8 cellular contexts compared by ENCODE assay signal in genomic region chr1:84690397-84691138, GRCh38. TPM values are rescaled to one million over a fixed set of nuclear protein-coding genes. Genes with fewer than 3 reads are reported as not detected.
A peak's percentile ranks its signal among the peaks of the same experiment; 100 is the strongest.
DNase-seq lines count a peak whose midpoint lies in the region; ATAC-seq, FAIRE-seq and TF ChIP-seq lines count a peak whose summit lies in the region.

A gene with protein sequence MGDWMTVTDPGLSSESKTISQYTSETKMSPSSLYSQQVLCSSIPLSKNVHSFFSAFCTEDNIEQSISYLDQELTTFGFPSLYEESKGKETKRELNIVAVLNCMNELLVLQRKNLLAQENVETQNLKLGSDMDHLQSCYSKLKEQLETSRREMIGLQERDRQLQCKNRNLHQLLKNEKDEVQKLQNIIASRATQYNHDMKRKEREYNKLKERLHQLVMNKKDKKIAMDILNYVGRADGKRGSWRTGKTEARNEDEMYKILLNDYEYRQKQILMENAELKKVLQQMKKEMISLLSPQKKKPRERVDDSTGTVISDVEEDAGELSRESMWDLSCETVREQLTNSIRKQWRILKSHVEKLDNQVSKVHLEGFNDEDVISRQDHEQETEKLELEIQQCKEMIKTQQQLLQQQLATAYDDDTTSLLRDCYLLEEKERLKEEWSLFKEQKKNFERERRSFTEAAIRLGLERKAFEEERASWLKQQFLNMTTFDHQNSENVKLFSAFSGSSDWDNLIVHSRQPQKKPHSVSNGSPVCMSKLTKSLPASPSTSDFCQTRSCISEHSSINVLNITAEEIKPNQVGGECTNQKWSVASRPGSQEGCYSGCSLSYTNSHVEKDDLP (minus strand): TSS chr1:84690461. CDS start chr1:84671219, 19,242 bp downstream.

- peak within 1 kb of the TSS; percentile 93 for H3K9ac ChIP-seq in OCI-LY1 (ENCODE audit: low read length)
- H3K9ac ChIP-seq in endothelial cell of umbilical vein (replicated peaks; ENCODE audit: extremely low read depth, insufficient read depth, low read length): peak within 1 kb of the TSS; percentile 56

- CTCF ChIA-PET in endothelial cell of umbilical vein (lab: Charles Lee): interaction anchor here (0.5 to 1.8 kb wide), 4 partner anchors 8 to 724 kb away, joined by 3 to 13 read pairs (median 4); no protein-coding TSS in a partner anchor

- DNase-seq in D721Med (ENCODE audit: insufficient read length, low spot score): peak; percentile 69
- DNase-seq in HuH-7 (ENCODE audit: low spot score): peak; percentile 95
- DNase-seq in activated CD8-positive, alpha-beta memory T cell treated with anti-CD3 and anti-CD28 coated beads, Interleukin-2, amount 50 U/mL, for 48 hours: peak; percentile 100
- DNase-seq in endothelial cell of umbilical vein (ENCODE audit: low read depth, low spot score): peak; percentile 95
- DNase-seq in mesothelial cell of epicardium (ENCODE audit: low spot score in 2 of 2, unreplicated experiment in 2 of 2): peak; percentile 98 to 100
- DNase-seq in stimulated activated CD8-positive, alpha-beta memory T cell treated with anti-CD3 and anti-CD28 coated beads, Interleukin-15, amount 100 ng/mL, for 4 hours (ENCODE audit: low read depth in 2 of 2): peak; percentile 99

- no peaks in the 10 kb centered on the region for H3K27me3 Mint-ChIP-seq in mesothelial cell of epicardium (ENCODE audit: low read depth)

- H3K9me3 Mint-ChIP-seq in mesothelial cell of epicardium: peaks cover 9% of the 10 kb centered on the region

- TF ChIP-seq POLR2A in endothelial cell of umbilical vein (IDR thresholded peaks at IDR 0.05; ENCODE audit: low read depth, low read length): no peak

- intact Hi-C loops in endothelial cell of umbilical vein (cut with micrococcal nuclease): loop anchor here (1.0 to 2.0 kb wide), 2 partner anchors 69 to 390 kb away; partner anchors contain the start of gene SAMD13

- H3K9me2 ChIP-seq in OCI-LY1 (ENCODE audit: low read depth, low read length): no peaks in the 10 kb centered on the region

- H2AFZ ChIP-seq in OCI-LY1 (ENCODE audit: low read length): peak within 1 kb of the TSS; percentile 39; the same call in 1 of the 2 replicates
- H2AFZ ChIP-seq in endothelial cell of umbilical vein (ENCODE audit: low read depth, low read length): peak within 1 kb of the TSS; percentile 95

- no TSS peak for BruUV-seq in endothelial cell of umbilical vein (replicated peaks; lab: Mats Ljungman, UMichigan)

- no peaks in the 10 kb centered on the region for H3K9me1 ChIP-seq in endothelial cell of umbilical vein (replicated peaks; ENCODE audit: control insufficient read depth, extremely low read depth, insufficient read depth, low read length)

- peak within 1 kb of the TSS; percentile 75 for H3K4me3 ChIP-seq in OCI-LY1 (ENCODE audit: low read depth, low read length, poor library complexity, severe bottlenecking)
- H3K4me3 ChIP-seq in endothelial cell of umbilical vein (replicated peaks in 1 of 3; ENCODE audit: insufficient read depth in 1 of 3, low read depth in 1 of 3, low read length in 3 of 3): peak within 1 kb of the TSS; percentile 45 to 71 (median 49)

- peak within 1 kb of the TSS; percentile 88 for H3K4me2 ChIP-seq in OCI-LY1 (ENCODE audit: low read length)
- H3K4me2 ChIP-seq in endothelial cell of umbilical vein (ENCODE audit: insufficient read depth, low read length): peak within 1 kb of the TSS; percentile 84

- no peaks in the 10 kb centered on the region for H3K9me3 ChIP-seq in OCI-LY1 (ENCODE audit: low read length)
- no peaks in the 10 kb centered on the region for H3K9me3 ChIP-seq in endothelial cell of umbilical vein (replicated peaks; ENCODE audit: control insufficient read depth, insufficient read depth, low read length)

- peak within 1 kb of the TSS; percentile 89 for H3K27ac ChIP-seq in OCI-LY1 (ENCODE audit: low read depth, low read length, poor library complexity, severe bottlenecking)
- no peak within 1 kb of the TSS for H3K27ac ChIP-seq in endothelial cell of umbilical vein (ENCODE audit: insufficient read depth, low read depth, low read length)

- FAIRE-seq in D721Med (lab: Jason Lieb, UNC): no peak
- peak; percentile 78 for FAIRE-seq in endothelial cell of umbilical vein (lab: Jason Lieb, UNC)

- H3K27ac Mint-ChIP-seq in mesothelial cell of epicardium: peak within 1 kb of the TSS; percentile 92

- peaks cover 6% of the 10 kb centered on the region; the same call in 1 of the 2 replicates for H3F3A ChIP-seq in OCI-LY1 (ENCODE audit: insufficient read depth, low read length)

- H3K27me3 ChIP-seq in OCI-LY1 (ENCODE audit: insufficient read depth, low read length): no peaks in the 10 kb centered on the region
- no peaks in the 10 kb centered on the region for H3K27me3 ChIP-seq in endothelial cell of umbilical vein (ENCODE audit: control insufficient read depth in 2 of 2, insufficient read depth in 2 of 2, low read length in 2 of 2)

- H3K79me2 ChIP-seq in OCI-LY1 (ENCODE audit: insufficient read depth, low read length) (peaks cover 42% of the 10 kb centered on the region), endothelial cell of umbilical vein (ENCODE audit: control insufficient read depth, insufficient read depth, low read length) (no peaks in the 10 kb centered on the region)

- peaks cover under 1% of the 10 kb centered on the region; the same call in 1 of the 2 replicates for H3K36me3 ChIP-seq in OCI-LY1 (ENCODE audit: insufficient read depth, low read length)
- no peaks in the 10 kb centered on the region for H3K36me3 ChIP-seq in endothelial cell of umbilical vein (ENCODE audit: control insufficient read depth in 2 of 2, extremely low read depth in 1 of 2, insufficient read depth in 2 of 2, low read length in 2 of 2)

- H4K20me1 ChIP-seq in OCI-LY1 (ENCODE audit: insufficient read depth, low read length) (no peaks in the 10 kb centered on the region), endothelial cell of umbilical vein (replicated peaks; ENCODE audit: control insufficient read depth, extremely low read depth, insufficient read depth, low read length) (no peaks in the 10 kb centered on the region)

- peak within 1 kb of the TSS; percentile 87 for H3K4me3 Mint-ChIP-seq in mesothelial cell of epicardium

- peaks cover 67% of the 10 kb centered on the region for H3K4me1 ChIP-seq in OCI-LY1 (ENCODE audit: insufficient read depth, low read length, severe bottlenecking)
- peaks cover 9% of the 10 kb centered on the region for H3K4me1 ChIP-seq in endothelial cell of umbilical vein (ENCODE audit: control insufficient read depth, extremely low read depth, insufficient read depth, low read length)

- ATAC-seq in GM21526 (IDR thresholded peaks at IDR 0.05; ENCODE audit: low FRiP score, unreplicated experiment): peak; percentile 92

- H3K36me3 Mint-ChIP-seq in mesothelial cell of epicardium: no peaks in the 10 kb centered on the region

- POLR2A ChIA-PET in endothelial cell of umbilical vein (lab: Charles Lee): no interaction called here

- dilution Hi-C loops in endothelial cell of umbilical vein (cut with MboI; ENCODE audit: extremely low pct_ligation_motif_present, low sequenced_read_pairs): no loop called here

- TF ChIP-seq CTCF in D721Med (IDR thresholded peaks at IDR 0.05; ENCODE audit: insufficient read depth, missing control alignments) (no peak), OCI-LY1 (IDR thresholded peaks at IDR 0.05; ENCODE audit: low read length) (no peak), endothelial cell of umbilical vein (IDR thresholded peaks at IDR 0.05; ENCODE audit: extremely low read depth in 1 of 2, insufficient read depth in 1 of 2, low read depth in 1 of 2, low read length in 2 of 2) (no peak), mesothelial cell of epicardium (IDR thresholded peaks at IDR 0.05; ENCODE audit: unreplicated experiment) (no peak)

- H3K4me1 Mint-ChIP-seq in mesothelial cell of epicardium: peaks cover 44% of the 10 kb centered on the region

TF ChIP-seq in endothelial cell of umbilical vein, 7 proteins besides CTCF, POLR2A, EP300 and RAD21:
- TF ChIP-seq, protein P1, sequence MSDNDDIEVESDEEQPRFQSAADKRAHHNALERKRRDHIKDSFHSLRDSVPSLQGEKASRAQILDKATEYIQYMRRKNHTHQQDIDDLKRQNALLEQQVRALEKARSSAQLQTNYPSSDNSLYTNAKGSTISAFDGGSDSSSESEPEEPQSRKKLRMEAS (IDR thresholded peaks at IDR 0.05; ENCODE audit: insufficient read depth, insufficient read length): peak; percentile 58
- no peak for TF ChIP-seq GATA2 (IDR thresholded peaks at IDR 0.05; ENCODE audit: insufficient read depth, insufficient read length, low read depth, low read length)
- TF ChIP-seq FOS (IDR thresholded peaks at IDR 0.05; ENCODE audit: borderline replicate concordance, insufficient read depth, low read length): peak; percentile 65

RNA-seq across cellular contexts. Expression of the gene that starts here (rescaled TPM):
- total RNA-seq in endothelial cell of umbilical vein (6.9 and 8.4 TPM in 2 replicates), mesothelial cell of epicardium (18.2 to 21.3 TPM (median 20.5 TPM) in 3 replicates)
- 0.60 and 0.77 TPM in 2 replicates for polyA plus RNA-seq in endothelial cell of umbilical vein
- polyA plus RNA-seq in endothelial cell of umbilical vein (2011; cell fraction: cytosol; rRNA removed): 1.2 and 1.3 TPM in 2 replicates
- polyA plus RNA-seq in endothelial cell of umbilical vein (2011; cell fraction: nucleus; rRNA removed): 2.8 and 2.9 TPM in 2 replicates
- polyA plus RNA-seq in endothelial cell of umbilical vein (2012): 2.3 and 4.6 TPM in 2 replicates
- polyA minus RNA-seq in endothelial cell of umbilical vein: 1.5 TPM in 2 replicates
- 9.6 TPM for polyA minus RNA-seq in endothelial cell of umbilical vein (2011; cell fraction: cytosol; rRNA and poly(A)+ RNA removed)
- polyA minus RNA-seq in endothelial cell of umbilical vein (2011; cell fraction: nucleus; rRNA and poly(A)+ RNA removed): 2.7 and 3.4 TPM in 2 replicates
